8 cellular contexts compared by ENCODE assay signal in genomic region chr20:2651772-2652723, GRCh38. TPM values are rescaled to one million over a fixed set of nuclear protein-coding genes. Genes with fewer than 3 reads are reported as not detected.
A peak's percentile ranks its signal among the peaks of the same experiment; 100 is the strongest.
DNase-seq lines count a peak whose midpoint lies in the region; ATAC-seq and TF ChIP-seq lines count a peak whose summit lies in the region.

A gene with protein sequence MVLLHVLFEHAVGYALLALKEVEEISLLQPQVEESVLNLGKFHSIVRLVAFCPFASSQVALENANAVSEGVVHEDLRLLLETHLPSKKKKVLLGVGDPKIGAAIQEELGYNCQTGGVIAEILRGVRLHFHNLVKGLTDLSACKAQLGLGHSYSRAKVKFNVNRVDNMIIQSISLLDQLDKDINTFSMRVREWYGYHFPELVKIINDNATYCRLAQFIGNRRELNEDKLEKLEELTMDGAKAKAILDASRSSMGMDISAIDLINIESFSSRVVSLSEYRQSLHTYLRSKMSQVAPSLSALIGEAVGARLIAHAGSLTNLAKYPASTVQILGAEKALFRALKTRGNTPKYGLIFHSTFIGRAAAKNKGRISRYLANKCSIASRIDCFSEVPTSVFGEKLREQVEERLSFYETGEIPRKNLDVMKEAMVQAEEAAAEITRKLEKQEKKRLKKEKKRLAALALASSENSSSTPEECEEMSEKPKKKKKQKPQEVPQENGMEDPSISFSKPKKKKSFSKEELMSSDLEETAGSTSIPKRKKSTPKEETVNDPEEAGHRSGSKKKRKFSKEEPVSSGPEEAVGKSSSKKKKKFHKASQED (plus strand): TSS chr20:2652632. CDS start chr20:2652661, 29 bp downstream.

- H3K27me3 Mint-ChIP-seq in CD8-positive, alpha-beta T cell (ENCODE audit: low read depth), result no peaks in the 10 kb centered on the region

- H3K27ac ChIP-seq in CD8-positive, alpha-beta T cell (ENCODE audit: low read depth, low read length), result peak within 1 kb of the TSS; percentile 86

- H3K4me1 ChIP-seq in CD8-positive, alpha-beta T cell (ENCODE audit: insufficient read depth, low read length), result peaks cover 20% of the 10 kb centered on the region

- H3K4me3 Mint-ChIP-seq in CD8-positive, alpha-beta T cell, result peak within 1 kb of the TSS; percentile 88

- peaks cover 37% of the 10 kb centered on the region for H3K36me3 Mint-ChIP-seq in CD8-positive, alpha-beta T cell

- CTCF ChIA-PET in CD8-positive, alpha-beta T cell (lab: Charles Lee), result interaction anchor here (0.7 to 2.3 kb wide), 5 partner anchors 9 to 130 kb away, joined by 3 to 8 read pairs (median 4); partner anchors contain the start of gene IDH3B

- POLR2A ChIA-PET in CD8-positive, alpha-beta T cell (lab: Charles Lee), result interaction anchor here (0.7 to 5.1 kb wide), 17 partner anchors 8 to 756 kb away, joined by 3 to 68 read pairs (median 5); partner anchors contain the start of genes EBF4, IDH3B, PCED1A and PTPRA

- H3K36me3 ChIP-seq in CD8-positive, alpha-beta T cell (ENCODE audit: insufficient read depth, low read length), result peaks cover 32% of the 10 kb centered on the region

- peak within 1 kb of the TSS; percentile 52 for H3K4me3 ChIP-seq in CD8-positive, alpha-beta T cell (ENCODE audit: low read depth, low read length)

- peak within 1 kb of the TSS; percentile 87 for H3K27ac Mint-ChIP-seq in CD8-positive, alpha-beta T cell

- no peak for TF ChIP-seq CTCF in CD8-positive, alpha-beta T cell (IDR thresholded peaks at IDR 0.05)

- peaks cover 44% of the 10 kb centered on the region for H3K4me1 Mint-ChIP-seq in CD8-positive, alpha-beta T cell (ENCODE audit: low read depth)

- H3K27me3 ChIP-seq in CD8-positive, alpha-beta T cell (ENCODE audit: insufficient read depth, low read length), result no peaks in the 10 kb centered on the region

- peak; percentile 91 to 98 (median 94) for DNase-seq in CD8-positive, alpha-beta T cell
- DNase-seq in HS-27A (ENCODE audit: low read depth), result peak; percentile 79
- peak; percentile 83 for DNase-seq in NK-92 treated with Interleukin-12 subunit alpha and Interleukin-12 subunit beta, amount 100 ng/mL, for 24 hours (lab: John Stamatoyannopoulos, UW)
- peak; percentile 100 for DNase-seq in activated CD8-positive, alpha-beta memory T cell treated with anti-CD3 and anti-CD28 coated beads for 24 hours
- peak; percentile 92 for DNase-seq in effector CD4-positive, alpha-beta T cell
- peak; percentile 95 for DNase-seq in medulla oblongata (ENCODE audit: extremely low spot score)
- peak; percentile 84 to 91 (median 88) for DNase-seq in stimulated activated CD4-positive, alpha-beta T cell treated with anti-CD3 and anti-CD28 coated beads, TNF-alpha, amount 100 ng/mL, for 48 hours (ENCODE audit: low read depth in 3 of 3)

- no peaks in the 10 kb centered on the region for H3K9me3 ChIP-seq in CD8-positive, alpha-beta T cell (ENCODE audit: low read length)

- H3K9me3 Mint-ChIP-seq in CD8-positive, alpha-beta T cell, result no peaks in the 10 kb centered on the region

- intact Hi-C loops in CD8-positive, alpha-beta T cell (cut with DNase I, micrococcal nuclease), result loop anchor here (1.0 to 10.0 kb wide), 13 partner anchors 12 to 1807 kb away; partner anchors contain the start of genes FASTKD5 (in 2 of the 2), IDH3B (in 2 of the 2), PTPRA (in 2 of the 2) and SNRPB (in 2 of the 2)

- peak; percentile 92 for ATAC-seq in CD8-positive, alpha-beta T cell
- peak; percentile 79 for ATAC-seq in GM19467 (IDR thresholded peaks at IDR 0.05; ENCODE audit: unreplicated experiment)

RNA-seq across cellular contexts. Expression of the gene that starts here (rescaled TPM):
- total RNA-seq in CD8-positive, alpha-beta T cell, result 100 to 1,000 TPM; 311 to 317 TPM

Comparison
In these comparisons a context has a peak if more than half of its experiments do, and no peak if none do; other contexts are left out.
1. Peak in every context shown above with its lines: DNase-seq, ATAC-seq, H3K4me3 ChIP-seq and H3K27ac ChIP-seq.